In genomic region chr5:1140188-1140817, GRCh38 we compare ENCODE assay signal across 1 cellular context.
TF ChIP-seq lines count a peak whose summit lies in the region.

No MANE protein-coding gene starts in this region.

TF ChIP-seq in GM23338, 12 proteins besides CTCF, POLR2A, EP300 and RAD21 (continued from another document):
- TF ChIP-seq, protein P1, sequence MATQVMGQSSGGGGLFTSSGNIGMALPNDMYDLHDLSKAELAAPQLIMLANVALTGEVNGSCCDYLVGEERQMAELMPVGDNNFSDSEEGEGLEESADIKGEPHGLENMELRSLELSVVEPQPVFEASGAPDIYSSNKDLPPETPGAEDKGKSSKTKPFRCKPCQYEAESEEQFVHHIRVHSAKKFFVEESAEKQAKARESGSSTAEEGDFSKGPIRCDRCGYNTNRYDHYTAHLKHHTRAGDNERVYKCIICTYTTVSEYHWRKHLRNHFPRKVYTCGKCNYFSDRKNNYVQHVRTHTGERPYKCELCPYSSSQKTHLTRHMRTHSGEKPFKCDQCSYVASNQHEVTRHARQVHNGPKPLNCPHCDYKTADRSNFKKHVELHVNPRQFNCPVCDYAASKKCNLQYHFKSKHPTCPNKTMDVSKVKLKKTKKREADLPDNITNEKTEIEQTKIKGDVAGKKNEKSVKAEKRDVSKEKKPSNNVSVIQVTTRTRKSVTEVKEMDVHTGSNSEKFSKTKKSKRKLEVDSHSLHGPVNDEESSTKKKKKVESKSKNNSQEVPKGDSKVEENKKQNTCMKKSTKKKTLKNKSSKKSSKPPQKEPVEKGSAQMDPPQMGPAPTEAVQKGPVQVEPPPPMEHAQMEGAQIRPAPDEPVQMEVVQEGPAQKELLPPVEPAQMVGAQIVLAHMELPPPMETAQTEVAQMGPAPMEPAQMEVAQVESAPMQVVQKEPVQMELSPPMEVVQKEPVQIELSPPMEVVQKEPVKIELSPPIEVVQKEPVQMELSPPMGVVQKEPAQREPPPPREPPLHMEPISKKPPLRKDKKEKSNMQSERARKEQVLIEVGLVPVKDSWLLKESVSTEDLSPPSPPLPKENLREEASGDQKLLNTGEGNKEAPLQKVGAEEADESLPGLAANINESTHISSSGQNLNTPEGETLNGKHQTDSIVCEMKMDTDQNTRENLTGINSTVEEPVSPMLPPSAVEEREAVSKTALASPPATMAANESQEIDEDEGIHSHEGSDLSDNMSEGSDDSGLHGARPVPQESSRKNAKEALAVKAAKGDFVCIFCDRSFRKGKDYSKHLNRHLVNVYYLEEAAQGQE (IDR thresholded peaks at IDR 0.05; ENCODE audit: unreplicated experiment), result no peak
